Comparison of ENCODE assay signal across 8 cellular contexts in the genomic region with DNA sequence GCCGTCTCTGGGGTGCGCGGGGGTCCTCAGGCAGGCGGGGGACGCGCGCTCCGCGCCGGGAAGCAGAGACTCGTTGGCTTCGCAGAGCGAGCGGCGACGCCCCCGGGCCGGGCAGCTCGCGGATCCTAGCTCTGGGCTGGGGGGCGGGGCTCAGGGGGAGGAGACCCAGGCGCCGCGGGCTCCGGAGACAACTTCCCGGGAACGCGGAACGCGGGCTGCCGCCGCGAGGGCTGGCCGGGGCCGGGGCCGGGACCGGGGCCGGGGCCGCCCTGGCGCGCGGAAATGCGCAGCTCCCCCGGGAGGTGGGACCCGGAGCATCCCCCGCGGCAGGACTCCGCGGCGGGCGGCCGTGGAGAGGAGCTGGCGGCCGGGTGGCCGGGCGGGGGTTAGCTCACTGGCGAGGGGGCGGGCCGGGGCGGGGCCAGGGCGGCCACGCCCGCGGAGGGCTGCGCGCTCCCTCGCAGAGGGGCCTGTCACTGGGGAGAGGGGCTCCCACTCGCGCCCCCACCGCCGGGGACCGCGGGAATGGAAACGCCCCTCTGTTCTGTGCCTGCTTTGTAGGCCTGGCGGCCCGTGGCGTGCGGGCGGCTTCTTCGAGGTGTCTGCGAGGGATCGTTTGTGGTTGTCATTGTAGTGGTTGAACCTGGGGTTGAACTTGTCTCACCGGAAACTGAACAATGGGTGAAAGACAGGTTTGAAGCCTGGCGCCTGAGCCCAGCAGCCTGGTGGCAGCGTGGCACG. TPM values are rescaled to one million over a fixed set of nuclear protein-coding genes. Genes with fewer than 3 reads are reported as not detected.
DNase-seq lines count a peak whose midpoint lies in the region; ATAC-seq and TF ChIP-seq lines count a peak whose summit lies in the region.

A gene (minus strand): TSS at position 98 of the 741 bp plus-strand sequence.

- H3K4me3 Mint-ChIP-seq in CD8-positive, alpha-beta memory T cell, result peak within 1 kb of the TSS; percentile 53 to 86 (median 80)
- H3K4me3 Mint-ChIP-seq in GM23338 (peak within 1 kb of the TSS; percentile 74), mesothelial cell of epicardium (peak within 1 kb of the TSS; percentile 78)

- H3K9ac ChIP-seq in duodenal mucosa (ENCODE audit: low read depth in 1 of 2, low read length in 2 of 2) (peak within 1 kb of the TSS; percentile 29 to 38), subcutaneous abdominal adipose tissue (ENCODE audit: low read length in 5 of 5) (peak within 1 kb of the TSS in 4 of 5 donors; percentile 54 to 75 (median 66))

- H3K9me3 Mint-ChIP-seq in CD8-positive, alpha-beta memory T cell, result peaks cover 7 to 17% (median 16%) of the 10 kb centered on the region in 5 donors
- H3K9me3 Mint-ChIP-seq in GM23338 (peaks cover 20% of the 10 kb centered on the region), mesothelial cell of epicardium (peaks cover 16% of the 10 kb centered on the region)

- H3K4me1 Mint-ChIP-seq in CD8-positive, alpha-beta memory T cell, result peaks cover 10 to 15% (median 12%) of the 10 kb centered on the region in 3 donors
- H3K4me1 Mint-ChIP-seq in GM23338 (peaks cover 6% of the 10 kb centered on the region), mesothelial cell of epicardium (peaks cover 14% of the 10 kb centered on the region)

- H3K27ac ChIP-seq in CD8-positive, alpha-beta memory T cell (ENCODE audit: low read depth, low read length), result no peak within 1 kb of the TSS
- no peak within 1 kb of the TSS for H3K27ac ChIP-seq in GM23338 (ENCODE audit: low read depth)
- no peak within 1 kb of the TSS for H3K27ac ChIP-seq in duodenal mucosa (ENCODE audit: low read depth, low read length)
- H3K27ac ChIP-seq in subcutaneous abdominal adipose tissue (ENCODE audit: low read depth, low read length), result peak within 1 kb of the TSS; percentile 2

- H3K27me3 ChIP-seq in CD8-positive, alpha-beta memory T cell (ENCODE audit: insufficient read depth, low read length, poor library complexity, severe bottlenecking), result peaks cover 9% of the 10 kb centered on the region
- peaks cover 34% of the 10 kb centered on the region for H3K27me3 ChIP-seq in GM23338 (ENCODE audit: insufficient read depth)
- peaks cover 0 to 4% of the 10 kb centered on the region in 2 donors for H3K27me3 ChIP-seq in duodenal mucosa (ENCODE audit: control insufficient read depth in 1 of 2, insufficient read depth in 2 of 2, low read length in 2 of 2)
- H3K27me3 ChIP-seq in subcutaneous abdominal adipose tissue (ENCODE audit: control insufficient read depth in 5 of 5, insufficient read depth in 4 of 5, low read length in 5 of 5), result peaks cover 4 to 20% (median 13%) of the 10 kb centered on the region in 5 donors

- H4K20me1 ChIP-seq in GM23338 (replicated peaks; ENCODE audit: insufficient read depth), result no peaks in the 10 kb centered on the region

- H3K4me3 ChIP-seq in CD8-positive, alpha-beta memory T cell (ENCODE audit: low read length), result peak within 1 kb of the TSS; percentile 28
- peak within 1 kb of the TSS; percentile 80 for H3K4me3 ChIP-seq in GM23338
- peak within 1 kb of the TSS; percentile 50 to 57 for H3K4me3 ChIP-seq in duodenal mucosa (ENCODE audit: low read depth in 1 of 2, low read length in 2 of 2)
- peak within 1 kb of the TSS in 4 of 5 donors; percentile 68 to 78 (median 74) for H3K4me3 ChIP-seq in subcutaneous abdominal adipose tissue (ENCODE audit: low read depth in 1 of 5, low read length in 5 of 5)

- TF ChIP-seq CTCF in GM23338 (conservative IDR thresholded peaks at IDR 0.05; ENCODE audit: low read depth in 2 of 2), result no peak
- TF ChIP-seq CTCF in mesothelial cell of epicardium (IDR thresholded peaks at IDR 0.05; ENCODE audit: unreplicated experiment), result no peak

- peak within 1 kb of the TSS; percentile 93 for H3K4me2 ChIP-seq in GM23338

- POLR2A ChIA-PET in CD8-positive, alpha-beta memory T cell (lab: Charles Lee), result interaction anchor here (0.5 to 0.9 kb wide), 3 partner anchors 47 to 152 kb away, joined by 3 to 6 read pairs (median 4); no protein-coding TSS in a partner anchor

- H3K36me3 ChIP-seq in CD8-positive, alpha-beta memory T cell (ENCODE audit: insufficient read depth, low read length), result no peaks in the 10 kb centered on the region
- no peaks in the 10 kb centered on the region for H3K36me3 ChIP-seq in GM23338 (ENCODE audit: insufficient read depth)
- H3K36me3 ChIP-seq in duodenal mucosa (ENCODE audit: control insufficient read depth in 1 of 2, insufficient read depth in 2 of 2, low read length in 2 of 2), result no peaks in the 10 kb centered on the region
- no peaks in the 10 kb centered on the region for H3K36me3 ChIP-seq in subcutaneous abdominal adipose tissue (ENCODE audit: control insufficient read depth in 5 of 5, insufficient read depth in 5 of 5, low read length in 5 of 5)

- no peaks in the 10 kb centered on the region for H3K9me3 ChIP-seq in CD8-positive, alpha-beta memory T cell (ENCODE audit: low read length)
- peaks cover 4 to 5% of the 10 kb centered on the region in 2 donors for H3K9me3 ChIP-seq in duodenal mucosa (ENCODE audit: control insufficient read depth in 1 of 2, low read length in 2 of 2)
- H3K9me3 ChIP-seq in subcutaneous abdominal adipose tissue (ENCODE audit: control insufficient read depth in 5 of 5, low read length in 5 of 5), result peaks cover 3 to 18% (median 8%) of the 10 kb centered on the region in 5 donors

- H2AFZ ChIP-seq in GM23338, result peak within 1 kb of the TSS; percentile 94

- H3K4me1 ChIP-seq in CD8-positive, alpha-beta memory T cell (ENCODE audit: insufficient read depth, low read length), result peaks cover 6% of the 10 kb centered on the region
- H3K4me1 ChIP-seq in GM23338 (ENCODE audit: insufficient read depth) (no peaks in the 10 kb centered on the region; the same call in 1 of the 2 replicates), duodenal mucosa (ENCODE audit: control insufficient read depth in 1 of 2, insufficient read depth in 2 of 2, low read length in 2 of 2) (peaks cover 4 to 7% of the 10 kb centered on the region in 2 donors), subcutaneous abdominal adipose tissue (ENCODE audit: control insufficient read depth in 5 of 5, insufficient read depth in 5 of 5, low read length in 5 of 5) (peaks cover 0 to 39% (median 24%) of the 10 kb centered on the region in 5 donors)

- peaks cover 0 to 14% (median 0%) of the 10 kb centered on the region in 3 donors for H3K36me3 Mint-ChIP-seq in CD8-positive, alpha-beta memory T cell
- H3K36me3 Mint-ChIP-seq in GM23338 (ENCODE audit: low read depth) (peaks cover 13% of the 10 kb centered on the region), mesothelial cell of epicardium (peaks cover 15% of the 10 kb centered on the region)

- DNase-seq in CD8-positive, alpha-beta memory T cell, result peak; percentile 45 to 79 (median 52)
- DNase-seq in GM23338 (ENCODE audit: low spot score) (peak; percentile 86), UCSD-AML1 (lab: John Stamatoyannopoulos, UW; ENCODE audit: unreplicated experiment) (peak; percentile 82), mesothelial cell of epicardium (ENCODE audit: low spot score in 2 of 2, unreplicated experiment in 2 of 2) (peak; percentile 72 to 86), HK-2 (ENCODE audit: unreplicated experiment) (no peak), DMS53 (lab: John Stamatoyannopoulos, UW) (no peak)

- peak within 1 kb of the TSS in 7 of 8 donors; percentile 5 to 89 (median 86) for H3K27ac Mint-ChIP-seq in CD8-positive, alpha-beta memory T cell
- H3K27ac Mint-ChIP-seq in GM23338 (no peak within 1 kb of the TSS), mesothelial cell of epicardium (peak within 1 kb of the TSS; percentile 88)

- H3F3A ChIP-seq in GM23338 (replicated peaks; ENCODE audit: low read depth), result no peaks in the 10 kb centered on the region

- H3K27me3 Mint-ChIP-seq in CD8-positive, alpha-beta memory T cell, result peaks cover 25 to 36% of the 10 kb centered on the region in 2 donors
- H3K27me3 Mint-ChIP-seq in GM23338 (ENCODE audit: insufficient read depth, low read depth, poor library complexity) (peaks cover 18% of the 10 kb centered on the region), mesothelial cell of epicardium (ENCODE audit: low read depth) (peaks cover 12% of the 10 kb centered on the region)

- 0 out of 2 replicates have a peak, but pooled peaks cover 2% of the 10 kb centered on the region for H3K9me2 ChIP-seq in GM23338 (ENCODE audit: insufficient read depth)

- CTCF ChIA-PET in CD8-positive, alpha-beta memory T cell (lab: Charles Lee), result interaction anchor here (1.9 kb wide), 1 partner anchor 211 kb away, joined by 4 read pairs; no protein-coding TSS in a partner anchor

- no peaks in the 10 kb centered on the region for H3K79me2 ChIP-seq in GM23338 (replicated peaks; ENCODE audit: insufficient read depth)

- ATAC-seq in GM23338, result peak; percentile 84

TF ChIP-seq in GM23338, 12 proteins besides CTCF, POLR2A, EP300 and RAD21 (continues in another document):
- TF ChIP-seq, protein P1, sequence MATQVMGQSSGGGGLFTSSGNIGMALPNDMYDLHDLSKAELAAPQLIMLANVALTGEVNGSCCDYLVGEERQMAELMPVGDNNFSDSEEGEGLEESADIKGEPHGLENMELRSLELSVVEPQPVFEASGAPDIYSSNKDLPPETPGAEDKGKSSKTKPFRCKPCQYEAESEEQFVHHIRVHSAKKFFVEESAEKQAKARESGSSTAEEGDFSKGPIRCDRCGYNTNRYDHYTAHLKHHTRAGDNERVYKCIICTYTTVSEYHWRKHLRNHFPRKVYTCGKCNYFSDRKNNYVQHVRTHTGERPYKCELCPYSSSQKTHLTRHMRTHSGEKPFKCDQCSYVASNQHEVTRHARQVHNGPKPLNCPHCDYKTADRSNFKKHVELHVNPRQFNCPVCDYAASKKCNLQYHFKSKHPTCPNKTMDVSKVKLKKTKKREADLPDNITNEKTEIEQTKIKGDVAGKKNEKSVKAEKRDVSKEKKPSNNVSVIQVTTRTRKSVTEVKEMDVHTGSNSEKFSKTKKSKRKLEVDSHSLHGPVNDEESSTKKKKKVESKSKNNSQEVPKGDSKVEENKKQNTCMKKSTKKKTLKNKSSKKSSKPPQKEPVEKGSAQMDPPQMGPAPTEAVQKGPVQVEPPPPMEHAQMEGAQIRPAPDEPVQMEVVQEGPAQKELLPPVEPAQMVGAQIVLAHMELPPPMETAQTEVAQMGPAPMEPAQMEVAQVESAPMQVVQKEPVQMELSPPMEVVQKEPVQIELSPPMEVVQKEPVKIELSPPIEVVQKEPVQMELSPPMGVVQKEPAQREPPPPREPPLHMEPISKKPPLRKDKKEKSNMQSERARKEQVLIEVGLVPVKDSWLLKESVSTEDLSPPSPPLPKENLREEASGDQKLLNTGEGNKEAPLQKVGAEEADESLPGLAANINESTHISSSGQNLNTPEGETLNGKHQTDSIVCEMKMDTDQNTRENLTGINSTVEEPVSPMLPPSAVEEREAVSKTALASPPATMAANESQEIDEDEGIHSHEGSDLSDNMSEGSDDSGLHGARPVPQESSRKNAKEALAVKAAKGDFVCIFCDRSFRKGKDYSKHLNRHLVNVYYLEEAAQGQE (IDR thresholded peaks at IDR 0.05; ENCODE audit: unreplicated experiment), result no peak
- TF ChIP-seq STAT1 (IDR thresholded peaks at IDR 0.05; ENCODE audit: unreplicated experiment), result no peak

RNA-seq across cellular contexts. Expression of the gene that starts here (rescaled TPM):
- 1 to 10 TPM; 1.9 to 3.3 TPM for total RNA-seq in CD8-positive, alpha-beta memory T cell
- 4.4 TPM for polyA plus RNA-seq in CD8-positive, alpha-beta memory T cell
- total RNA-seq in GM23338 (2014; rRNA removed; shearing (Covaris generic)), result 7.5 and 10.7 TPM in 2 replicates
- 1.9 TPM in 2 replicates for polyA plus RNA-seq in GM23338 (2016; fragmentation: Nextera tagmentation; extraction: Ambion mirVana)
- 41.0 to 47.7 TPM (median 44.0 TPM) in 3 replicates for total RNA-seq in mesothelial cell of epicardium

Comparison
In these comparisons a context has a peak if more than half of its experiments do, and no peak if none do; other contexts are left out.
1. DNase-seq: peak in CD8-positive, alpha-beta memory T cell (5 of 5), GM23338 (single experiment), UCSD-AML1 (single experiment) and mesothelial cell of epicardium (2 of 2); none in HK-2 (single experiment) and DMS53 (single experiment).
2. H3K4me3 ChIP-seq: peak in every context shown above with its lines; median percentile 80 in GM23338; 74 in subcutaneous abdominal adipose tissue; 54 in duodenal mucosa; 28 in CD8-positive, alpha-beta memory T cell.
3. Peak in every context shown above with its lines, with median percentiles within 50 percentile points of each other: H3K4me3 Mint-ChIP-seq.